8 cellular contexts compared by ENCODE assay signal in the genomic region with DNA sequence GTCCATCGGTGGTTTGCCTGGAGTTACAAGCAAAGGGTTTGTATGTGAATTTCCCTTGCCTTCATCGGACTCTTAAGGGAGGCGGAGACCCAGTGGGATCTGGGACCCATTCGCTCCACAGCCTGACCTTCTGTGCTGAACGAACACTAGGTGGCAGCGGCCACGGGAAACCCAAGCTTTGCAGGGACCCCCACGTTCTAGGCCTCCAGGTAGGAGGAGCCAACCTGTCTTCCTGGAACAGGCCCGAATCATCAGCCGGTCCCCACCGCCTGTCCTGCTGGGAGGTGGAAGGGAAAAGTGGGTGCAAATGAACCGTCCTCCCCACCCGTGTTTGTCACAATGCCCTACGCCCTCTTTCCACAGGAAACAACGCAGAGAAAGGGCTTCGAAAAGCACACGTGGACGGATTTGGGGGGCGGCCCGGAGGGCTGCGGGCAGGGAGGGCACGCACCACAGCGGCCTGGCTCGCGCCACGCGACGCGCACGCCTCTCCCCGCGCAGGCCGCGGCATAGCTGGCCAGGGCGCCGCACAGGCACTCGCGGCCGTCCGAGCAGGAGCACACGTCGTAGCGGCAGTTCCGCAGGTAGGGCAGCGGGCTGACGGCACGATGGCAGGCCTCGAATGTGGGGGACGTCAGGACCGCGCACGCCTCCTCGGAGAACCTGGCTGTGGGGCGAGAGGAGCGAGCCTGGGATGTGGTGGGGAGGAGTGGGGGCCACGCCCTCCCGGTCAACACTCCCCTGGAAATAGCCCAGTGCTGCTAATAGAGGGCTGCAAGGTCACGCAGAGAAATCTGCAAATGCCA.
DNase-seq lines count a peak whose midpoint lies in the region; ATAC-seq and TF ChIP-seq lines count a peak whose summit lies in the region.

No MANE protein-coding gene starts in this region.

- 31 to 38% (median 36%) methylated on average over 57 to 58 of the region's 58 CpGs for WGBS in psoas muscle, 3 donors

- no peak overlapping the region for H3K27ac ChIP-seq in effector memory CD4-positive, alpha-beta T cell (ENCODE audit: insufficient read depth, low read length, poor library complexity, severe bottlenecking)
- H3K27ac ChIP-seq in psoas muscle: no peak overlapping the region

- intact Hi-C loops in psoas muscle (cut with DNase I): no loop called here

- H3K4me1 ChIP-seq in NT2/D1 (ENCODE audit: insufficient read depth, insufficient read length): peaks cover 26% of the 10 kb centered on the region
- peaks cover 5% of the 10 kb centered on the region for H3K4me1 ChIP-seq in effector memory CD4-positive, alpha-beta T cell (ENCODE audit: control insufficient read depth, insufficient read depth, low read length, poor library complexity, severe bottlenecking)
- H3K4me1 ChIP-seq in psoas muscle: no peaks in the 10 kb centered on the region

- H3K4me3 ChIP-seq in NT2/D1 (ENCODE audit: insufficient read length, low read depth): peak overlapping the region; percentile 12
- H3K4me3 ChIP-seq in effector memory CD4-positive, alpha-beta T cell (ENCODE audit: insufficient read depth, low read depth, low read length, poor library complexity, severe bottlenecking): peak overlapping the region; percentile 17
- peak overlapping the region; percentile 15 for H3K4me3 ChIP-seq in psoas muscle

- no peaks in the 10 kb centered on the region for H3K36me3 ChIP-seq in NT2/D1 (ENCODE audit: insufficient read depth, insufficient read length, low read length)
- no peaks in the 10 kb centered on the region for H3K36me3 ChIP-seq in effector memory CD4-positive, alpha-beta T cell (ENCODE audit: control insufficient read depth, insufficient read depth, low read length)
- H3K36me3 ChIP-seq in psoas muscle (ENCODE audit: insufficient read depth in 1 of 2, low read depth in 1 of 2): peaks cover 0 to 10% of the 10 kb centered on the region in 2 donors

- TF ChIP-seq CTCF in GM12873 (IDR thresholded peaks at IDR 0.05; ENCODE audit: insufficient read depth, low read depth, low read length, missing control alignments): peak; percentile 24
- no peak for TF ChIP-seq CTCF in psoas muscle (IDR thresholded peaks at IDR 0.05)

- ATAC-seq in psoas muscle (no peak), GM18519 (IDR thresholded peaks at IDR 0.05; ENCODE audit: low FRiP score, unreplicated experiment) (no peak)

- H3K27me3 ChIP-seq in NT2/D1 (ENCODE audit: insufficient read depth, insufficient read length) (no peaks in the 10 kb centered on the region), psoas muscle (ENCODE audit: insufficient read depth in 3 of 3, low read length in 2 of 3) (peaks cover 0 to 19% (median 2%) of the 10 kb centered on the region in 3 donors)
- peaks cover 8% of the 10 kb centered on the region for H3K27me3 ChIP-seq in effector memory CD4-positive, alpha-beta T cell (replicated peaks; ENCODE audit: control insufficient read depth, insufficient read depth, low read length, poor library complexity, severe bottlenecking)

- peak overlapping the region; percentile 69 for H3K9ac ChIP-seq in NT2/D1 (ENCODE audit: insufficient read length, low read depth)

- H3K9me3 ChIP-seq in NT2/D1 (ENCODE audit: insufficient read depth, low read length): peaks cover 9% of the 10 kb centered on the region; the same call in 1 of the 2 replicates
- no peaks in the 10 kb centered on the region for H3K9me3 ChIP-seq in effector memory CD4-positive, alpha-beta T cell (ENCODE audit: control insufficient read depth, low read length)
- no peaks in the 10 kb centered on the region for H3K9me3 ChIP-seq in psoas muscle

- DNase-seq in NT2/D1 (ENCODE audit: low read depth, low spot score) (peak; percentile 94), psoas muscle (no peak), superior temporal gyrus (ENCODE audit: extremely low spot score) (no peak), OCI-M1 (lab: John Stamatoyannopoulos, UW) (no peak), GF-D8 (lab: John Stamatoyannopoulos, UW) (no peak)
- no peak for DNase-seq in effector memory CD4-positive, alpha-beta T cell
